Comparison of ENCODE assay signal across 8 cellular contexts in the genomic region with DNA sequence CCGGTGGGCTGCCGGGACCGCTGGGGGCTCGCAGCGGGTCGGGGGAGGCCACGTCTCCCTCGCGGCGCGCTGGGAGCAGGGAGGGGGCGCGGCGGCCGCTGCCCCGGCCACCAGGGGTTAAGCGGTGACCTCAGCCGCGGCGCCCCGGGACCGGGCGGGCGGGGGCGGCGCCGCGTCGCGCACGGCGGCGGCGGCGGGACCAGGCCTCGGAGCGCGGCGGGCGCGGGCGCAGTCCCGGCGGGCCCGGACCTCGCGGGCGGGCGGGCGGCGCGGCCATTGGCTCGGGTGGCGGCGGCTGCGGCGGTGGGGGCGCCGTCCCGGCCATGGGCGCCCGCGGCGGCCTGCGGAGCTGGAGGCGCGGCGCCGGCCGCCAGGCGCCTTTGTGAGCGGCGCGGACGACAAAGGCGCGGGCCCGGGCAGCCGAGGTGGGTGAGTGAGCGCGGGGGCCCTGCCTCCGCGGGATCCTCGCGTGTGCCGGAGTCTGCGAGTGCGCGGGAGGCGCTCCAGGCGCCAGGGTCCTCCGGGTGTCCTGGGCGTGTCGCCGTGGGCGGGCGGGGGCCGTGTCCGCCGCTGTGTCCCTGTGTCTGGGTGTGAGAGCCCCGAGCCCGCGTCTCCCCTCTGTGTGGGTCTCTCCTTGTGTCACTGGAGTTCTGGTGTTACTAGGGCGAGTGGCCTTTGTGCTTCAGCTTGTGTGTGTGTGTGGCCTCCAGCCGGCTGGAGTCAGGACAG. TPM values are rescaled to one million over a fixed set of nuclear protein-coding genes. Genes with fewer than 3 reads are reported as not detected.
DNase-seq lines count a peak whose midpoint lies in the region; ATAC-seq and TF ChIP-seq lines count a peak whose summit lies in the region.

A gene with protein sequence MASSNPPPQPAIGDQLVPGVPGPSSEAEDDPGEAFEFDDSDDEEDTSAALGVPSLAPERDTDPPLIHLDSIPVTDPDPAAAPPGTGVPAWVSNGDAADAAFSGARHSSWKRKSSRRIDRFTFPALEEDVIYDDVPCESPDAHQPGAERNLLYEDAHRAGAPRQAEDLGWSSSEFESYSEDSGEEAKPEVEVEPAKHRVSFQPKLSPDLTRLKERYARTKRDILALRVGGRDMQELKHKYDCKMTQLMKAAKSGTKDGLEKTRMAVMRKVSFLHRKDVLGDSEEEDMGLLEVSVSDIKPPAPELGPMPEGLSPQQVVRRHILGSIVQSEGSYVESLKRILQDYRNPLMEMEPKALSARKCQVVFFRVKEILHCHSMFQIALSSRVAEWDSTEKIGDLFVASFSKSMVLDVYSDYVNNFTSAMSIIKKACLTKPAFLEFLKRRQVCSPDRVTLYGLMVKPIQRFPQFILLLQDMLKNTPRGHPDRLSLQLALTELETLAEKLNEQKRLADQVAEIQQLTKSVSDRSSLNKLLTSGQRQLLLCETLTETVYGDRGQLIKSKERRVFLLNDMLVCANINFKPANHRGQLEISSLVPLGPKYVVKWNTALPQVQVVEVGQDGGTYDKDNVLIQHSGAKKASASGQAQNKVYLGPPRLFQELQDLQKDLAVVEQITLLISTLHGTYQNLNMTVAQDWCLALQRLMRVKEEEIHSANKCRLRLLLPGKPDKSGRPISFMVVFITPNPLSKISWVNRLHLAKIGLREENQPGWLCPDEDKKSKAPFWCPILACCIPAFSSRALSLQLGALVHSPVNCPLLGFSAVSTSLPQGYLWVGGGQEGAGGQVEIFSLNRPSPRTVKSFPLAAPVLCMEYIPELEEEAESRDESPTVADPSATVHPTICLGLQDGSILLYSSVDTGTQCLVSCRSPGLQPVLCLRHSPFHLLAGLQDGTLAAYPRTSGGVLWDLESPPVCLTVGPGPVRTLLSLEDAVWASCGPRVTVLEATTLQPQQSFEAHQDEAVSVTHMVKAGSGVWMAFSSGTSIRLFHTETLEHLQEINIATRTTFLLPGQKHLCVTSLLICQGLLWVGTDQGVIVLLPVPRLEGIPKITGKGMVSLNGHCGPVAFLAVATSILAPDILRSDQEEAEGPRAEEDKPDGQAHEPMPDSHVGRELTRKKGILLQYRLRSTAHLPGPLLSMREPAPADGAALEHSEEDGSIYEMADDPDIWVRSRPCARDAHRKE (N-terminal part only) (plus strand): TSS at position 173 of the 729 bp plus-strand sequence. CDS start 40,898 bp downstream, outside the sequence.

- peaks cover 32% of the 10 kb centered on the region for H3K27me3 Mint-ChIP-seq in activated CD8-positive, alpha-beta T cell treated with anti-CD3 and anti-CD28 coated beads, Interleukin-2, amount 10 ng/mL, durations not matched to agents 7 days and 5 days (ENCODE audit: low read depth)
- peaks cover 30% of the 10 kb centered on the region for H3K27me3 Mint-ChIP-seq in activated CD8-positive, alpha-beta T cell treated with anti-CD3 and anti-CD28 coated beads for 36 hours

- intact Hi-C loops in activated CD8-positive, alpha-beta T cell treated with anti-CD3 and anti-CD28 coated beads for 36 hours (cut with micrococcal nuclease) = no loop called here
- intact Hi-C loops in sciatic nerve (cut with DNase I) = no loop called here

- H3K4me3 Mint-ChIP-seq in activated CD8-positive, alpha-beta T cell treated with anti-CD3 and anti-CD28 coated beads, Interleukin-2, amount 10 ng/mL, durations not matched to agents 7 days and 5 days = peak within 1 kb of the TSS; percentile 36
- H3K4me3 Mint-ChIP-seq in activated CD8-positive, alpha-beta T cell treated with anti-CD3 and anti-CD28 coated beads for 36 hours = no peak within 1 kb of the TSS

- no peaks in the 10 kb centered on the region for H3K27me3 ChIP-seq in hepatocyte

- H3K36me3 ChIP-seq in hepatocyte (replicated peaks; ENCODE audit: insufficient read depth, low read depth) = no peaks in the 10 kb centered on the region

- ATAC-seq in activated CD8-positive, alpha-beta T cell treated with anti-CD3 and anti-CD28 coated beads, Interleukin-2, amount 10 ng/mL, durations not matched to agents 7 days and 5 days = no peak
- no peak for ATAC-seq in activated CD8-positive, alpha-beta T cell treated with anti-CD3 and anti-CD28 coated beads for 36 hours
- ATAC-seq in sciatic nerve (peak; percentile 36), GM19452 (IDR thresholded peaks at IDR 0.05; ENCODE audit: unreplicated experiment) (no peak), HG03175 (IDR thresholded peaks at IDR 0.05; ENCODE audit: unreplicated experiment) (no peak)

- WGBS in hepatocyte (ENCODE audit: low lambda C conversion rate, missing lambda C conversion rate) = 1% methylated on average over 18 of the region's 105 CpGs

- H2AFZ ChIP-seq in hepatocyte = peak within 1 kb of the TSS; percentile 84

- peaks cover 38% of the 10 kb centered on the region for H3K79me2 ChIP-seq in hepatocyte

- no peaks in the 10 kb centered on the region for H3K9me3 ChIP-seq in hepatocyte (ENCODE audit: low read depth)

- H3K27ac ChIP-seq in angular gyrus (ENCODE audit: low read depth, low read length) (peak within 1 kb of the TSS; percentile 62), hepatocyte (peak within 1 kb of the TSS; percentile 89)

- POLR2A ChIA-PET in activated CD8-positive, alpha-beta T cell treated with anti-CD3 and anti-CD28 coated beads, Interleukin-2, amount 10 ng/mL, durations not matched to agents 7 days and 5 days (lab: Charles Lee) = no interaction called here
- POLR2A ChIA-PET in activated CD8-positive, alpha-beta T cell treated with anti-CD3 and anti-CD28 coated beads for 36 hours (lab: Charles Lee) = no interaction called here

- H3K36me3 Mint-ChIP-seq in activated CD8-positive, alpha-beta T cell treated with anti-CD3 and anti-CD28 coated beads, Interleukin-2, amount 10 ng/mL, durations not matched to agents 7 days and 5 days (ENCODE audit: low read depth) = no peaks in the 10 kb centered on the region
- H3K36me3 Mint-ChIP-seq in activated CD8-positive, alpha-beta T cell treated with anti-CD3 and anti-CD28 coated beads for 36 hours (ENCODE audit: low read depth) = no peaks in the 10 kb centered on the region

- no peaks in the 10 kb centered on the region for H3K9me2 ChIP-seq in hepatocyte (replicated peaks; ENCODE audit: insufficient read depth)

- no peak for TF ChIP-seq CTCF in activated CD8-positive, alpha-beta T cell treated with anti-CD3 and anti-CD28 coated beads for 36 hours (IDR thresholded peaks at IDR 0.05)
- TF ChIP-seq CTCF in hepatocyte (IDR thresholded peaks at IDR 0.05; ENCODE audit: poor library complexity) = no peak

- peaks cover 22% of the 10 kb centered on the region for H3K4me1 ChIP-seq in hepatocyte (ENCODE audit: insufficient read depth)

- H3K4me3 ChIP-seq in hepatocyte = peak within 1 kb of the TSS; percentile 87

- DNase-seq in activated CD8-positive, alpha-beta T cell treated with anti-CD3 and anti-CD28 coated beads, Interleukin-2, amount 10 ng/mL, durations not matched to agents 7 days and 5 days = no peak
- DNase-seq in activated CD8-positive, alpha-beta T cell treated with anti-CD3 and anti-CD28 coated beads for 36 hours = no peak
- peak; percentile 69 for DNase-seq in hepatocyte (ENCODE audit: low spot score)
- DNase-seq in sciatic nerve (ENCODE audit: low spot score) = no peak
- no peak for DNase-seq in NAMALWA (ENCODE audit: low spot score)

- peaks cover 9% of the 10 kb centered on the region for H3K4me1 Mint-ChIP-seq in activated CD8-positive, alpha-beta T cell treated with anti-CD3 and anti-CD28 coated beads, Interleukin-2, amount 10 ng/mL, durations not matched to agents 7 days and 5 days (ENCODE audit: low read depth)
- peaks cover 7% of the 10 kb centered on the region for H3K4me1 Mint-ChIP-seq in activated CD8-positive, alpha-beta T cell treated with anti-CD3 and anti-CD28 coated beads for 36 hours (ENCODE audit: low read depth)

- H4K20me1 ChIP-seq in hepatocyte (ENCODE audit: insufficient read depth, poor library complexity, severe bottlenecking) = no peaks in the 10 kb centered on the region

- H3K9me3 Mint-ChIP-seq in activated CD8-positive, alpha-beta T cell treated with anti-CD3 and anti-CD28 coated beads, Interleukin-2, amount 10 ng/mL, durations not matched to agents 7 days and 5 days (ENCODE audit: insufficient read depth) = no peaks in the 10 kb centered on the region
- H3K9me3 Mint-ChIP-seq in activated CD8-positive, alpha-beta T cell treated with anti-CD3 and anti-CD28 coated beads for 36 hours = no peaks in the 10 kb centered on the region

- H3K4me2 ChIP-seq in hepatocyte = peak within 1 kb of the TSS; percentile 98

- no peak within 1 kb of the TSS for H3K27ac Mint-ChIP-seq in activated CD8-positive, alpha-beta T cell treated with anti-CD3 and anti-CD28 coated beads, Interleukin-2, amount 10 ng/mL, durations not matched to agents 7 days and 5 days
- no peak within 1 kb of the TSS for H3K27ac Mint-ChIP-seq in activated CD8-positive, alpha-beta T cell treated with anti-CD3 and anti-CD28 coated beads for 36 hours

- CTCF ChIA-PET in activated CD8-positive, alpha-beta T cell treated with anti-CD3 and anti-CD28 coated beads, Interleukin-2, amount 10 ng/mL, durations not matched to agents 7 days and 5 days (lab: Charles Lee) = no interaction called here
- CTCF ChIA-PET in activated CD8-positive, alpha-beta T cell treated with anti-CD3 and anti-CD28 coated beads for 36 hours (lab: Charles Lee) = no interaction called here

RNA-seq across cellular contexts. Expression of the gene that starts here (rescaled TPM):
- total RNA-seq in activated CD8-positive, alpha-beta T cell treated with anti-CD3 and anti-CD28 coated beads, Interleukin-2, amount 10 ng/mL, durations not matched to agents 7 days and 5 days = not detected
- not detected for total RNA-seq in activated CD8-positive, alpha-beta T cell treated with anti-CD3 and anti-CD28 coated beads for 36 hours
- 33.0 and 48.3 TPM in 2 replicates for total RNA-seq in hepatocyte
- 40.4 and 48.2 TPM in 2 replicates for polyA plus RNA-seq in hepatocyte
- 34.3 TPM for total RNA-seq in sciatic nerve

Comparison
In these comparisons a context has a peak if more than half of its experiments do, and no peak if none do; other contexts are left out.
1. RNA of the gene that starts here (total RNA-seq): 33.0 to 48.3 TPM in hepatocyte and 34.3 TPM in sciatic nerve (single experiment); not detected in activated CD8-positive, alpha-beta T cell treated with anti-CD3 and anti-CD28 coated beads, Interleukin-2, amount 10 ng/mL, durations not matched to agents 7 days and 5 days and not detected in activated CD8-positive, alpha-beta T cell treated with anti-CD3 and anti-CD28 coated beads for 36 hours; every median in the first group is over 10 times any median in the second.